8 cellular contexts compared by ENCODE assay signal in genomic region chr1:11736746-11737639, GRCh38. TPM values are rescaled to one million over a fixed set of nuclear protein-coding genes. Genes with fewer than 3 reads are reported as not detected.
DNase-seq lines count a peak whose midpoint lies in the region; ATAC-seq, FAIRE-seq and TF ChIP-seq lines count a peak whose summit lies in the region.

No MANE protein-coding gene starts in this region.

- H3K9me3 Mint-ChIP-seq in HFFc6: no peaks in the 10 kb centered on the region
- no peaks in the 10 kb centered on the region for H3K9me3 Mint-ChIP-seq in activated naive CD8-positive, alpha-beta T cell treated with anti-CD3 and anti-CD28 coated beads for 36 hours

- peak overlapping the region; percentile 93 for H3K27ac Mint-ChIP-seq in HFFc6
- H3K27ac Mint-ChIP-seq in activated naive CD8-positive, alpha-beta T cell treated with anti-CD3 and anti-CD28 coated beads for 36 hours: peak overlapping the region; percentile 38

- no peaks in the 10 kb centered on the region for H3K27me3 ChIP-seq in pancreas

- H3K4me3 Mint-ChIP-seq in HFFc6: peak overlapping the region; percentile 93
- peak overlapping the region; percentile 98 for H3K4me3 Mint-ChIP-seq in activated naive CD8-positive, alpha-beta T cell treated with anti-CD3 and anti-CD28 coated beads for 36 hours

- no peaks in the 10 kb centered on the region for H3K36me3 ChIP-seq in pancreas

- H3K4me3 ChIP-seq in pancreas: peak overlapping the region; percentile 55 to 84 (median 72)

- 8% methylated on average over 15 of the region's 15 CpGs for WGBS in pancreas, 2 donors

- ATAC-seq in pancreas (peak; percentile 63 to 74 (median 68)), GM19023 (IDR thresholded peaks at IDR 0.05; ENCODE audit: unreplicated experiment) (no peak), GM19328 (IDR thresholded peaks at IDR 0.05; ENCODE audit: unreplicated experiment) (no peak)

- H3K9me3 ChIP-seq in pancreas: no peaks in the 10 kb centered on the region

- peaks cover 5 to 13% (median 6%) of the 10 kb centered on the region in 3 donors for H3K4me1 ChIP-seq in pancreas

- FAIRE-seq in pancreas (lab: Jason Lieb, UNC): no peak

- peak; percentile 37 for DNase-seq in COR-L47 (lab: John Stamatoyannopoulos, UW)
- peak; percentile 81 for DNase-seq in HFFc6
- peak; percentile 74 for DNase-seq in OCI-M1 (lab: John Stamatoyannopoulos, UW)
- peak; percentile 61 for DNase-seq in activated naive CD8-positive, alpha-beta T cell treated with anti-CD3 and anti-CD28 coated beads for 36 hours
- peak; percentile 79 for DNase-seq in cardiac septum (ENCODE audit: low spot score)
- DNase-seq in pancreas: peak in 3 of 6 donors; percentile 43 to 65 (median 52)

- TF ChIP-seq CTCF in HFFc6 (IDR thresholded peaks at IDR 0.05) (no peak), pancreas (IDR thresholded peaks at IDR 0.05) (no peak)

- intact Hi-C loops in cardiac septum (cut with DNase I) (loop anchor here (1.0 to 5.0 kb wide), 2 partner anchors 48 to 65 kb away; no protein-coding TSS in a partner anchor), pancreas (cut with DNase I) (no loop called here)

- H3K27me3 Mint-ChIP-seq in HFFc6 (ENCODE audit: insufficient read depth): no peaks in the 10 kb centered on the region; the same call in 1 of the 2 replicates
- H3K27me3 Mint-ChIP-seq in activated naive CD8-positive, alpha-beta T cell treated with anti-CD3 and anti-CD28 coated beads for 36 hours: no peaks in the 10 kb centered on the region

- peaks cover 23% of the 10 kb centered on the region for H3K4me1 Mint-ChIP-seq in HFFc6 (ENCODE audit: low read depth)
- H3K4me1 Mint-ChIP-seq in activated naive CD8-positive, alpha-beta T cell treated with anti-CD3 and anti-CD28 coated beads for 36 hours: peaks cover 55% of the 10 kb centered on the region

- no peaks in the 10 kb centered on the region; the same call in 1 of the 2 replicates for H3K36me3 Mint-ChIP-seq in HFFc6 (ENCODE audit: low read depth)
- H3K36me3 Mint-ChIP-seq in activated naive CD8-positive, alpha-beta T cell treated with anti-CD3 and anti-CD28 coated beads for 36 hours: peaks cover 2% of the 10 kb centered on the region

- H3K27ac ChIP-seq in pancreas: peak overlapping the region; percentile 45 to 85 (median 69)

RNA-seq across cellular contexts. Expression of gene AGTRAP, which starts 1.1 kb away (rescaled TPM):
- 10 to 100 TPM; 31.4 to 41.4 (median 33.6) TPM for total RNA-seq in HFFc6 (2021; fragmentation: NEBNext Ultra II Directional; extraction: Animal tissue kit (Norgen Biotek cat#: 25700))
- 10 to 100 TPM; 10.2 to 11.0 TPM for total RNA-seq in activated naive CD8-positive, alpha-beta T cell treated with anti-CD3 and anti-CD28 coated beads for 36 hours
- total RNA-seq in cardiac septum: 17.4 TPM
- 10 to 100 TPM; 16.8 to 28.1 (median 22.0) TPM for total RNA-seq in pancreas
- 10 to 100 TPM; 28.5 to 38.5 TPM for polyA plus RNA-seq in pancreas

RNA-seq across cellular contexts. Expression of gene C1orf167, which starts 25.0 kb away (rescaled TPM):
- under 1 TPM in 4 of 6 experiments, not detected in 2; 0.23 to 0.59 (median 0.38) TPM for total RNA-seq in HFFc6 (2021; fragmentation: NEBNext Ultra II Directional; extraction: Animal tissue kit (Norgen Biotek cat#: 25700))
- not detected for total RNA-seq in activated naive CD8-positive, alpha-beta T cell treated with anti-CD3 and anti-CD28 coated beads for 36 hours
- total RNA-seq in cardiac septum (2.3 TPM), pancreas (under 1 TPM in 1 of 6 donors, not detected in 5; 0.37 TPM)
- 1 to 10 TPM in 1 of 2 donors, under 1 TPM in 1; 0.85 to 1.4 TPM for polyA plus RNA-seq in pancreas

RNA-seq across cellular contexts. Expression of gene DRAXIN, which starts 45.5 kb away (rescaled TPM):
- not detected for total RNA-seq in HFFc6 (2021; fragmentation: NEBNext Ultra II Directional; extraction: Animal tissue kit (Norgen Biotek cat#: 25700))
- under 1 TPM; 0.08 to 0.16 TPM for total RNA-seq in activated naive CD8-positive, alpha-beta T cell treated with anti-CD3 and anti-CD28 coated beads for 36 hours
- 0.05 TPM for total RNA-seq in cardiac septum
- total RNA-seq in pancreas: under 1 TPM in 5 of 6 donors, not detected in 1; 0.03 to 0.09 (median 0.03) TPM
- under 1 TPM; under 0.01 TPM for polyA plus RNA-seq in pancreas

RNA-seq across cellular contexts. Expression of gene MAD2L2, which starts 56.0 kb away (rescaled TPM):
- total RNA-seq in HFFc6 (2021; fragmentation: NEBNext Ultra II Directional; extraction: Animal tissue kit (Norgen Biotek cat#: 25700)): 10 to 100 TPM; 31.7 to 48.8 (median 42.2) TPM
- total RNA-seq in activated naive CD8-positive, alpha-beta T cell treated with anti-CD3 and anti-CD28 coated beads for 36 hours: 10 to 100 TPM; 71.9 to 72.1 TPM
- total RNA-seq in cardiac septum (25.0 TPM), pancreas (10 to 100 TPM; 15.6 to 23.7 (median 20.2) TPM)
- 10 to 100 TPM; 24.5 to 27.0 TPM for polyA plus RNA-seq in pancreas

Comparison
In these comparisons a context has a peak if more than half of its experiments do, and no peak if none do; other contexts are left out.
1. ATAC-seq: peak in pancreas (4 of 4); none in GM19023 (single experiment) and GM19328 (single experiment).